Comparison of ENCODE assay signal across 23 cellular contexts in genomic region chr10:107806006-107806405, GRCh38.
"Had no signal": no experiment of that assay in that cellular context is flagged by ENCODE, and none has a peak within 500 bp of the region (broad histone marks: within the 10 kb centered on the region; RNA-seq: fewer than 3 reads in every experiment).

No MANE protein-coding gene starts in this region.

- DNase-seq: IMR-90, Karpas-422, KG1, MG63, NCI-H1092, NCI-H1105 treated with DMSO at 0.1 percent for 48 hours, NCI-H1417 treated with DMSO at 0.1 percent for 48 hours, NCI-H146, NCI-H1694 treated with DMSO at 0.1 percent for 48 hours, NCI-H1930, NCI-H2081, NCI-H2107, NCI-H2227 treated with DMSO at 0.1 percent for 48 hours, NCI-H524, NCI-H526 treated with DMSO at 0.1 percent for 48 hours, NCI-H748 treated with DMSO at 0.1 percent for 48 hours, PC-9, Peyer's patch, SHP77 treated with DMSO at 0.1 percent for 48 hours had no signal

- H3K4me1 ChIP-seq: Peyer's patch had no signal

- H3K36me3 ChIP-seq: MG63, Peyer's patch, SJCRH30 had no signal

- H3K4me3 ChIP-seq: MG63, PC-9, Peyer's patch, SJCRH30 had no signal

- H3K4me2 ChIP-seq: PC-9 had no signal

- H3K9me3 ChIP-seq: MG63, Peyer's patch, SJCRH30 had no signal

- H2AFZ ChIP-seq: PC-9 had no signal

- H3K27me3 ChIP-seq: MG63, Peyer's patch, SJCRH30 had no signal

- H3K27ac ChIP-seq: PC-9, Peyer's patch, SJCRH30 had no signal

- ATAC-seq: HepG2, Right ventricle myocardium inferior, SK-N-SH treated with all-trans-retinoic acid at 6 μM for 48 hours had no signal
